In genomic region chr3:40458473-40458872, GRCh38 we compare ENCODE assay signal across 8 cellular contexts. TPM values are rescaled to one million over a fixed set of nuclear protein-coding genes. Genes with fewer than 3 reads are reported as not detected.
DNase-seq lines count a peak whose midpoint lies in the region; ATAC-seq and TF ChIP-seq lines count a peak whose summit lies in the region.

No MANE protein-coding gene starts in this region.

- intact Hi-C loops in activated B cell treated with CpG ODN at 0.5 μM for 24 hours (cut with micrococcal nuclease): loop anchor here (5.0 to 10.0 kb wide), 3 partner anchors 49 to 1404 kb away; partner anchors contain the start of genes SCN11A, SLC25A38, WDR48 and ZNF620

- H3K27me3 ChIP-seq in gastroesophageal sphincter: no peaks in the 10 kb centered on the region

- TF ChIP-seq EP300 in gastroesophageal sphincter (IDR thresholded peaks at IDR 0.05): no peak

- peaks cover 44% of the 10 kb centered on the region for H3K36me3 Mint-ChIP-seq in T-helper 2 cell treated with Interferon-gamma antibody and Interleukin-4, amounts not matched to agents 5 μg/mL and 100 μg/mL, for 36 hours (ENCODE audit: low read depth)
- peaks cover 55% of the 10 kb centered on the region for H3K36me3 Mint-ChIP-seq in activated B cell treated with CpG ODN at 0.5 μM for 24 hours (ENCODE audit: low read depth)
- peaks cover 71% of the 10 kb centered on the region for H3K36me3 Mint-ChIP-seq in stimulated activated effector memory CD8-positive, alpha-beta T cell treated with anti-CD3 and anti-CD28 coated beads, Interleukin-12 subunit alpha, Interleukin-12 subunit beta, amount 100 ng/mL, for 72 hours

- no peaks in the 10 kb centered on the region for H3K9me3 Mint-ChIP-seq in T-helper 2 cell treated with Interferon-gamma antibody and Interleukin-4, amounts not matched to agents 5 μg/mL and 100 μg/mL, for 36 hours
- no peaks in the 10 kb centered on the region for H3K9me3 Mint-ChIP-seq in activated B cell treated with CpG ODN at 0.5 μM for 24 hours
- H3K9me3 Mint-ChIP-seq in stimulated activated effector memory CD8-positive, alpha-beta T cell treated with anti-CD3 and anti-CD28 coated beads, Interleukin-12 subunit alpha, Interleukin-12 subunit beta, amount 100 ng/mL, for 72 hours: peaks cover 2% of the 10 kb centered on the region

- no peaks in the 10 kb centered on the region for H3K27me3 Mint-ChIP-seq in T-helper 2 cell treated with Interferon-gamma antibody and Interleukin-4, amounts not matched to agents 5 μg/mL and 100 μg/mL, for 36 hours (ENCODE audit: low read depth)
- H3K27me3 Mint-ChIP-seq in activated B cell treated with CpG ODN at 0.5 μM for 24 hours: no peaks in the 10 kb centered on the region

- POLR2A ChIA-PET in activated B cell treated with CpG ODN at 0.5 μM for 24 hours (lab: Charles Lee): interaction anchor here (1.0 to 2.1 kb wide), 4 partner anchors 18 to 741 kb away, joined by 3 to 23 read pairs (median 14); partner anchors contain the start of genes CTNNB1, ZNF619, ZNF620 and ZNF621

- peaks cover 45% of the 10 kb centered on the region for H3K4me1 Mint-ChIP-seq in T-helper 2 cell treated with Interferon-gamma antibody and Interleukin-4, amounts not matched to agents 5 μg/mL and 100 μg/mL, for 36 hours (ENCODE audit: low read depth)
- H3K4me1 Mint-ChIP-seq in activated B cell treated with CpG ODN at 0.5 μM for 24 hours: peaks cover 39% of the 10 kb centered on the region
- peaks cover 27% of the 10 kb centered on the region for H3K4me1 Mint-ChIP-seq in stimulated activated effector memory CD8-positive, alpha-beta T cell treated with anti-CD3 and anti-CD28 coated beads, Interleukin-12 subunit alpha, Interleukin-12 subunit beta, amount 100 ng/mL, for 72 hours

- peak overlapping the region in 1 of 2 donors; percentile 94 for H3K4me3 ChIP-seq in gastroesophageal sphincter

- ATAC-seq in activated B cell treated with CpG ODN at 0.5 μM for 24 hours (ENCODE audit: low read depth) (no peak), gastroesophageal sphincter (no peak), GM21737 (IDR thresholded peaks at IDR 0.05; ENCODE audit: unreplicated experiment) (no peak), GM18861 (IDR thresholded peaks at IDR 0.05; ENCODE audit: unreplicated experiment) (no peak)
- ATAC-seq in stimulated activated effector memory CD8-positive, alpha-beta T cell treated with anti-CD3 and anti-CD28 coated beads, Interleukin-12 subunit alpha, Interleukin-12 subunit beta, amount 100 ng/mL, for 72 hours: no peak

- CTCF ChIA-PET in activated B cell treated with CpG ODN at 0.5 μM for 24 hours (lab: Charles Lee): no interaction called here

- H3K4me3 Mint-ChIP-seq in T-helper 2 cell treated with Interferon-gamma antibody and Interleukin-4, amounts not matched to agents 5 μg/mL and 100 μg/mL, for 36 hours: peak overlapping the region; percentile 89
- peak overlapping the region; percentile 89 for H3K4me3 Mint-ChIP-seq in activated B cell treated with CpG ODN at 0.5 μM for 24 hours
- H3K4me3 Mint-ChIP-seq in stimulated activated effector memory CD8-positive, alpha-beta T cell treated with anti-CD3 and anti-CD28 coated beads, Interleukin-12 subunit alpha, Interleukin-12 subunit beta, amount 100 ng/mL, for 72 hours: peak overlapping the region; percentile 83

- H3K36me3 ChIP-seq in gastroesophageal sphincter: peaks cover 3 to 54% of the 10 kb centered on the region in 2 donors

- H3K4me1 ChIP-seq in gastroesophageal sphincter: peaks cover 6 to 48% (median 29%) of the 10 kb centered on the region in 3 donors

- no peak for TF ChIP-seq POLR2A in gastroesophageal sphincter (IDR thresholded peaks at IDR 0.05)

- no peak for DNase-seq in T-helper 2 cell treated with Interferon-gamma antibody and Interleukin-4, amounts not matched to agents 5 μg/mL and 100 μg/mL, for 36 hours (ENCODE audit: low spot score)
- DNase-seq in T-helper 2 cell (no peak), activated B cell treated with CpG ODN at 0.5 μM for 24 hours (no peak), iPS-NIHi11 (ENCODE audit: low spot score) (no peak)
- no peak for DNase-seq in stimulated activated effector memory CD8-positive, alpha-beta T cell treated with anti-CD3 and anti-CD28 coated beads, Interleukin-12 subunit alpha, Interleukin-12 subunit beta, amount 100 ng/mL, for 72 hours (ENCODE audit: low spot score in 2 of 2)

- peak overlapping the region; percentile 95 for H3K27ac Mint-ChIP-seq in T-helper 2 cell treated with Interferon-gamma antibody and Interleukin-4, amounts not matched to agents 5 μg/mL and 100 μg/mL, for 36 hours
- peak overlapping the region; percentile 83 for H3K27ac Mint-ChIP-seq in activated B cell treated with CpG ODN at 0.5 μM for 24 hours
- H3K27ac Mint-ChIP-seq in stimulated activated effector memory CD8-positive, alpha-beta T cell treated with anti-CD3 and anti-CD28 coated beads, Interleukin-12 subunit alpha, Interleukin-12 subunit beta, amount 100 ng/mL, for 72 hours: peak overlapping the region; percentile 94

- TF ChIP-seq CTCF in activated B cell treated with CpG ODN at 0.5 μM for 24 hours (IDR thresholded peaks at IDR 0.05) (no peak), gastroesophageal sphincter (IDR thresholded peaks at IDR 0.05) (no peak)

- H3K9me3 ChIP-seq in gastroesophageal sphincter: no peaks in the 10 kb centered on the region

- H3K27ac ChIP-seq in gastroesophageal sphincter: peak overlapping the region in 3 of 4 donors; percentile 91 to 96 (median 93)

- WGBS in gastroesophageal sphincter (ENCODE audit: low coverage in 1 of 2), 2 donors: 90 to 91% methylated on average over 4 of the region's 4 CpGs

RNA-seq across cellular contexts. Expression of gene RPL14, which starts 1.3 kb away (rescaled TPM):
- total RNA-seq in activated B cell treated with CpG ODN at 0.5 μM for 24 hours (2,616 and 3,526 TPM in 2 replicates), gastroesophageal sphincter (100 to 1,000 TPM; 339 to 470 (median 384) TPM)

RNA-seq across cellular contexts. Expression of gene ZNF619, which starts 18.4 kb away (rescaled TPM):
- 14.9 and 16.7 TPM in 2 replicates for total RNA-seq in activated B cell treated with CpG ODN at 0.5 μM for 24 hours
- total RNA-seq in gastroesophageal sphincter: 1 to 10 TPM; 4.6 to 7.9 (median 5.3) TPM

RNA-seq across cellular contexts. Expression of gene ZNF620, which starts 47.4 kb away (rescaled TPM):
- total RNA-seq in activated B cell treated with CpG ODN at 0.5 μM for 24 hours (3.6 and 4.0 TPM in 2 replicates), gastroesophageal sphincter (1 to 10 TPM; 3.4 to 7.0 (median 4.7) TPM)
